1 cellular context compared by ENCODE assay signal in genomic region chr4:107734120-107734519, GRCh38.
TF ChIP-seq lines count a peak whose summit lies in the region.

No MANE protein-coding gene starts in this region.

TF ChIP-seq in WTC11, 78 proteins besides CTCF, POLR2A, EP300 and RAD21 (continued from another document):
- TF ChIP-seq ZSCAN18 (CRISPR knock-in tag; IDR thresholded peaks at IDR 0.05), result no peak
